In genomic region chr16:11880047-11880446, GRCh38 we compare ENCODE assay signal across 20 cellular contexts. TPM values are rescaled to one million over a fixed set of nuclear protein-coding genes. Genes with fewer than 3 reads are reported as not detected.
DNase-seq lines count a peak whose midpoint lies in the region; ATAC-seq and TF ChIP-seq lines count a peak whose summit lies in the region.
"Had no signal": no experiment of that assay in that cellular context is flagged by ENCODE, and none has a peak within 500 bp of the region (broad histone marks: within the 10 kb centered on the region; RNA-seq: fewer than 3 reads in every experiment).

No MANE protein-coding gene starts in this region.

- TF ChIP-seq CTCF in HFF-Myc (IDR thresholded peaks at IDR 0.05; ENCODE audit: low read depth, low read length, missing control alignments) (no peak), lower lobe of right lung (IDR thresholded peaks at IDR 0.05) (no peak), BE2C (IDR thresholded peaks at IDR 0.05; ENCODE audit: low read depth, low read length) (no peak)

- peaks cover 100% of the 10 kb centered on the region for H3K36me3 ChIP-seq in lower lobe of right lung
- peaks cover 87% of the 10 kb centered on the region for H3K36me3 ChIP-seq in BE2C

- peaks cover 2 to 8% of the 10 kb centered on the region in 2 donors for H3K36me3 Mint-ChIP-seq in activated T-cell treated with anti-CD3 and anti-CD28 coated beads, Interleukin-2, amount 50 U/mL, for 72 hours (ENCODE audit: insufficient read depth in 2 of 2)
- peaks cover 22% of the 10 kb centered on the region for H3K36me3 Mint-ChIP-seq in activated T-cell treated with anti-CD3 and anti-CD28 coated beads, Interleukin-2, amount 50 U/mL, for 4 hours (ENCODE audit: insufficient read depth)
- peaks cover 23% of the 10 kb centered on the region for H3K36me3 Mint-ChIP-seq in activated naive CD8-positive, alpha-beta T cell treated with anti-CD3 and anti-CD28 coated beads, Interleukin-2, amount 10 ng/mL, durations not matched to agents 7 days and 5 days

- DNase-seq in activated T-cell treated with anti-CD3 and anti-CD28 coated beads, Interleukin-2, amount 50 U/mL, for 72 hours = no peak
- no peak for DNase-seq in activated T-cell treated with anti-CD3 and anti-CD28 coated beads, Interleukin-2, amount 50 U/mL, for 4 hours
- DNase-seq in HFF-Myc (ENCODE audit: extremely low read depth, low read depth) (peak; percentile 4), lower lobe of right lung (no peak), BE2C (no peak)
- no peak for DNase-seq in activated naive CD8-positive, alpha-beta T cell treated with anti-CD3 and anti-CD28 coated beads, Interleukin-2, amount 10 ng/mL, durations not matched to agents 7 days and 5 days
- DNase-seq: activated CD4-positive, CD25-positive, alpha-beta regulatory T cell treated with anti-CD3 and anti-CD28 coated beads, Interleukin-2, amount 50 U/mL, for 72 hours; activated gamma-delta T cell; effector CD4-positive, alpha-beta T cell; GF-D8; IMR-90; MG63; midbrain; NCI-H1694; stimulated activated naive B cell treated with anti-CD40 and anti-IgM and Interleukin-4, amounts not matched to agents 10 μg/mL and 1 μg/mL and 100 μg/mL, for 72 hours had no signal

- no peak for ATAC-seq in activated T-cell treated with anti-CD3 and anti-CD28 coated beads, Interleukin-2, amount 50 U/mL, for 72 hours (replicated peaks in 1 of 2)
- ATAC-seq in activated T-cell treated with anti-CD3 and anti-CD28 coated beads, Interleukin-2, amount 50 U/mL, for 4 hours = no peak
- no peak for ATAC-seq in activated naive CD8-positive, alpha-beta T cell treated with anti-CD3 and anti-CD28 coated beads, Interleukin-2, amount 10 ng/mL, durations not matched to agents 7 days and 5 days (ENCODE audit: low read depth)
- peak; percentile 40 to 58 for ATAC-seq in lower lobe of right lung
- no peak for ATAC-seq in HG02852 (IDR thresholded peaks at IDR 0.05; ENCODE audit: unreplicated experiment)
- ATAC-seq in GM21717 (IDR thresholded peaks at IDR 0.05; ENCODE audit: unreplicated experiment) = no peak
- ATAC-seq: stimulated activated naive B cell treated with anti-CD40 and anti-IgM and Interleukin-4, amounts not matched to agents 10 μg/mL and 1 μg/mL and 100 μg/mL, for 72 hours had no signal

- H3K9me3 Mint-ChIP-seq in activated T-cell treated with anti-CD3 and anti-CD28 coated beads, Interleukin-2, amount 50 U/mL, for 72 hours = no peaks in the 10 kb centered on the region
- H3K9me3 Mint-ChIP-seq in activated T-cell treated with anti-CD3 and anti-CD28 coated beads, Interleukin-2, amount 50 U/mL, for 4 hours = no peaks in the 10 kb centered on the region
- no peaks in the 10 kb centered on the region for H3K9me3 Mint-ChIP-seq in activated naive CD8-positive, alpha-beta T cell treated with anti-CD3 and anti-CD28 coated beads, Interleukin-2, amount 10 ng/mL, durations not matched to agents 7 days and 5 days
- H3K9me3 Mint-ChIP-seq: stimulated activated naive B cell treated with anti-CD40 and anti-IgM and Interleukin-4, amounts not matched to agents 10 μg/mL and 1 μg/mL and 100 μg/mL, for 72 hours had no signal

- H3K27me3 ChIP-seq in lower lobe of right lung (ENCODE audit: low read depth) (no peaks in the 10 kb centered on the region), BE2C (no peaks in the 10 kb centered on the region)
- H3K27me3 ChIP-seq: MG63, tibial nerve had no signal

- no peak overlapping the region for H3K27ac ChIP-seq in lower lobe of right lung
- H3K27ac ChIP-seq: HL-60, tibial nerve had no signal

- H3K4me1 ChIP-seq in lower lobe of right lung = no peaks in the 10 kb centered on the region
- peaks cover 2% of the 10 kb centered on the region; the same call in 1 of the 2 replicates for H3K4me1 ChIP-seq in BE2C
- H3K4me1 ChIP-seq: tibial nerve had no signal

- no peaks in the 10 kb centered on the region for H3K4me1 Mint-ChIP-seq in activated T-cell treated with anti-CD3 and anti-CD28 coated beads, Interleukin-2, amount 50 U/mL, for 72 hours (ENCODE audit: low read depth)
- H3K4me1 Mint-ChIP-seq in activated T-cell treated with anti-CD3 and anti-CD28 coated beads, Interleukin-2, amount 50 U/mL, for 4 hours (ENCODE audit: low read depth) = no peaks in the 10 kb centered on the region
- H3K4me1 Mint-ChIP-seq in activated naive CD8-positive, alpha-beta T cell treated with anti-CD3 and anti-CD28 coated beads, Interleukin-2, amount 10 ng/mL, durations not matched to agents 7 days and 5 days = peaks cover 3% of the 10 kb centered on the region

- H3K4me3 ChIP-seq in HFF-Myc (replicated peaks; ENCODE audit: low read depth, low read length) (no peak overlapping the region), lower lobe of right lung (no peak overlapping the region), BE2C (ENCODE audit: low read depth, low read length) (no peak overlapping the region)
- H3K4me3 ChIP-seq: MG63, tibial nerve had no signal

- peak overlapping the region; percentile 89 for H3K27ac Mint-ChIP-seq in activated T-cell treated with anti-CD3 and anti-CD28 coated beads, Interleukin-2, amount 50 U/mL, for 72 hours
- H3K27ac Mint-ChIP-seq in activated naive CD8-positive, alpha-beta T cell treated with anti-CD3 and anti-CD28 coated beads, Interleukin-2, amount 10 ng/mL, durations not matched to agents 7 days and 5 days = peak overlapping the region; percentile 45

- POLR2A ChIA-PET in activated naive CD8-positive, alpha-beta T cell treated with anti-CD3 and anti-CD28 coated beads, Interleukin-2, amount 10 ng/mL, durations not matched to agents 7 days and 5 days (lab: Charles Lee) = no interaction called here

- intact Hi-C loops in lower lobe of right lung (cut with DNase I) = no loop called here

- no peak overlapping the region for H3K4me3 Mint-ChIP-seq in activated T-cell treated with anti-CD3 and anti-CD28 coated beads, Interleukin-2, amount 50 U/mL, for 72 hours
- no peak overlapping the region for H3K4me3 Mint-ChIP-seq in activated T-cell treated with anti-CD3 and anti-CD28 coated beads, Interleukin-2, amount 50 U/mL, for 4 hours
- no peak overlapping the region for H3K4me3 Mint-ChIP-seq in activated naive CD8-positive, alpha-beta T cell treated with anti-CD3 and anti-CD28 coated beads, Interleukin-2, amount 10 ng/mL, durations not matched to agents 7 days and 5 days
- H3K4me3 Mint-ChIP-seq: CD4-positive, CD25-positive, alpha-beta regulatory T cell; stimulated activated naive B cell treated with anti-CD40 and anti-IgM and Interleukin-4, amounts not matched to agents 10 μg/mL and 1 μg/mL and 100 μg/mL, for 72 hours had no signal

- H3K9me3 ChIP-seq in lower lobe of right lung = no peaks in the 10 kb centered on the region
- no peaks in the 10 kb centered on the region for H3K9me3 ChIP-seq in BE2C
- H3K9me3 ChIP-seq: MG63, tibial nerve had no signal

- no peaks in the 10 kb centered on the region for H3K27me3 Mint-ChIP-seq in activated T-cell treated with anti-CD3 and anti-CD28 coated beads, Interleukin-2, amount 50 U/mL, for 72 hours (ENCODE audit: low read depth)
- H3K27me3 Mint-ChIP-seq in activated T-cell treated with anti-CD3 and anti-CD28 coated beads, Interleukin-2, amount 50 U/mL, for 4 hours (ENCODE audit: low read depth) = no peaks in the 10 kb centered on the region
- H3K27me3 Mint-ChIP-seq in activated naive CD8-positive, alpha-beta T cell treated with anti-CD3 and anti-CD28 coated beads, Interleukin-2, amount 10 ng/mL, durations not matched to agents 7 days and 5 days = no peaks in the 10 kb centered on the region
- H3K27me3 Mint-ChIP-seq: CD4-positive, CD25-positive, alpha-beta regulatory T cell; stimulated activated naive B cell treated with anti-CD40 and anti-IgM and Interleukin-4, amounts not matched to agents 10 μg/mL and 1 μg/mL and 100 μg/mL, for 72 hours had no signal

RNA-seq across cellular contexts. Expression of gene RSL1D1, which starts 28.7 kb away (rescaled TPM):
- 100 to 1,000 TPM; 267 to 360 TPM for total RNA-seq in activated T-cell treated with anti-CD3 and anti-CD28 coated beads, Interleukin-2, amount 50 U/mL, for 72 hours
- total RNA-seq in activated T-cell treated with anti-CD3 and anti-CD28 coated beads, Interleukin-2, amount 50 U/mL, for 4 hours = 100 to 1,000 TPM; 464 to 500 (median 484) TPM
- total RNA-seq in activated naive CD8-positive, alpha-beta T cell treated with anti-CD3 and anti-CD28 coated beads, Interleukin-2, amount 10 ng/mL, durations not matched to agents 7 days and 5 days = 100 to 1,000 TPM; 159 to 165 TPM
- total RNA-seq in lower lobe of right lung = 133 TPM
- polyA plus RNA-seq in BE2C (2012; ENCODE audit: insufficient read depth, insufficient read length, low read depth) = 264 TPM

RNA-seq across cellular contexts. Expression of gene GSPT1, which starts 35.7 kb away (rescaled TPM):
- 100 to 1,000 TPM; 174 to 183 TPM for total RNA-seq in activated T-cell treated with anti-CD3 and anti-CD28 coated beads, Interleukin-2, amount 50 U/mL, for 72 hours
- 100 to 1,000 TPM; 266 to 281 (median 276) TPM for total RNA-seq in activated T-cell treated with anti-CD3 and anti-CD28 coated beads, Interleukin-2, amount 50 U/mL, for 4 hours
- 10 to 100 TPM; 88.3 to 90.7 TPM for total RNA-seq in activated naive CD8-positive, alpha-beta T cell treated with anti-CD3 and anti-CD28 coated beads, Interleukin-2, amount 10 ng/mL, durations not matched to agents 7 days and 5 days
- 107 TPM for total RNA-seq in lower lobe of right lung
- 68.1 TPM for polyA plus RNA-seq in BE2C (2012; ENCODE audit: insufficient read depth, insufficient read length, low read depth)

Comparison
In these comparisons a context has a peak if more than half of its experiments do, and no peak if none do; other contexts are left out.
1. ATAC-seq: peak in lower lobe of right lung (2 of 2); none in activated T-cell treated with anti-CD3 and anti-CD28 coated beads, Interleukin-2, amount 50 U/mL, for 72 hours (0 of 2), activated T-cell treated with anti-CD3 and anti-CD28 coated beads, Interleukin-2, amount 50 U/mL, for 4 hours (0 of 2), activated naive CD8-positive, alpha-beta T cell treated with anti-CD3 and anti-CD28 coated beads, Interleukin-2, amount 10 ng/mL, durations not matched to agents 7 days and 5 days (single experiment), HG02852 (single experiment) and GM21717 (single experiment).